2 cellular contexts compared by ENCODE assay signal in the genomic region with DNA sequence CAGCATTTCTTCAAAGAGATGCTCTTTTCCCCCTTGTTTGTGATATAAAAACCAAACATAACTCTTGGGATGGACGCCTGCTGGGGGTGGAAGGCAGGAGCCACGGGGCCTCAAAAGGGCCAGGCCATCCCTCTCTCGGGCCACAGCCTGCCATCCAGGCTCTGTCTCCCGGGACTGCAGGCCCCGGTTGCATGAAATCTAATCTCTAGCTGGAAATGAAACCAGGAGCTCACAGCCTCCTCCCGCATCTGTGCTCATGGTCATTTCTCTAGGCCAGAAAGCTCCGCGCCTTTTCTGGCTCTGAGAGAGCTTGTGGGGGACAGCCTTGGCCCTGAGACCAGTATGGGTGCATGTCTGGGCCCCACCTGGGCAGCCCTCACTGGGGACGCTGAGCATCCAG.
TF ChIP-seq lines count a peak whose summit lies in the region.

No MANE protein-coding gene starts in this region.

TF ChIP-seq in HepG2, 621 proteins besides CTCF, POLR2A, EP300 and RAD21:
- no peak for TF ChIP-seq PHF20 (CRISPR knock-in tag; IDR thresholded peaks at IDR 0.05)
- TF ChIP-seq, protein P1, sequence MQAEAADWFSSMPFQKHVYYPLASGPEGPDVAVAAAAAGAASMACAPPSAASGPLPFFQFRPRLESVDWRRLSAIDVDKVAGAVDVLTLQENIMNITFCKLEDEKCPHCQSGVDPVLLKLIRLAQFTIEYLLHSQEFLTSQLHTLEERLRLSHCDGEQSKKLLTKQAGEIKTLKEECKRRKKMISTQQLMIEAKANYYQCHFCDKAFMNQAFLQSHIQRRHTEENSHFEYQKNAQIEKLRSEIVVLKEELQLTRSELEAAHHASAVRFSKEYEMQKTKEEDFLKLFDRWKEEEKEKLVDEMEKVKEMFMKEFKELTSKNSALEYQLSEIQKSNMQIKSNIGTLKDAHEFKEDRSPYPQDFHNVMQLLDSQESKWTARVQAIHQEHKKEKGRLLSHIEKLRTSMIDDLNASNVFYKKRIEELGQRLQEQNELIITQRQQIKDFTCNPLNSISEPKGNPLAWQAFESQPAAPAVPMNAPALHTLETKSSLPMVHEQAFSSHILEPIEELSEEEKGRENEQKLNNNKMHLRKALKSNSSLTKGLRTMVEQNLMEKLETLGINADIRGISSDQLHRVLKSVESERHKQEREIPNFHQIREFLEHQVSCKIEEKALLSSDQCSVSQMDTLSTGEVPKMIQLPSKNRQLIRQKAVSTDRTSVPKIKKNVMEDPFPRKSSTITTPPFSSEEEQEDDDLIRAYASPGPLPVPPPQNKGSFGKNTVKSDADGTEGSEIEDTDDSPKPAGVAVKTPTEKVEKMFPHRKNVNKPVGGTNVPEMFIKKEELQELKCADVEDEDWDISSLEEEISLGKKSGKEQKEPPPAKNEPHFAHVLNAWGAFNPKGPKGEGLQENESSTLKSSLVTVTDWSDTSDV (CRISPR knock-in tag; IDR thresholded peaks at IDR 0.05), result no peak
- no peak for TF ChIP-seq TCF12 (IDR thresholded peaks at IDR 0.05)
- no peak for TF ChIP-seq TCF12 (CRISPR knock-in tag; IDR thresholded peaks at IDR 0.05)
- TF ChIP-seq, protein P2, sequence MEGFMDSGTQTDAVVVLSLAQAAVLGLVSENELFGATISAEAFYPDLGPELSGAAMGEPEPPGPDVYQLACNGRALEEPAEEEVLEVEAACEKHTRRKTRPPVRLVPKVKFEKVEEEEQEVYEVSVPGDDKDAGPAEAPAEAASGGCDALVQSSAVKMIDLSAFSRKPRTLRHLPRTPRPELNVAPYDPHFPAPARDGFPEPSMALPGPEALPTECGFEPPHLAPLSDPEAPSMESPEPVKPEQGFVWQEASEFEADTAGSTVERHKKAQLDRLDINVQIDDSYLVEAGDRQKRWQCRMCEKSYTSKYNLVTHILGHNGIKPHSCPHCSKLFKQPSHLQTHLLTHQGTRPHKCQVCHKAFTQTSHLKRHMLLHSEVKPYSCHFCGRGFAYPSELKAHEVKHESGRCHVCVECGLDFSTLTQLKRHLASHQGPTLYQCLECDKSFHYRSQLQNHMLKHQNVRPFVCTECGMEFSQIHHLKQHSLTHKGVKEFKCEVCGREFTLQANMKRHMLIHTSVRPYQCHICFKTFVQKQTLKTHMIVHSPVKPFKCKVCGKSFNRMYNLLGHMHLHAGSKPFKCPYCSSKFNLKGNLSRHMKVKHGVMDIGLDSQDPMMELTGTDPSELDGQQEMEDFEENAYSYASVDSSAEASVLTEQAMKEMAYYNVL (CRISPR knock-in tag; IDR thresholded peaks at IDR 0.05; ENCODE audit: borderline replicate concordance), result no peak
- TF ChIP-seq ZNF768 (CRISPR knock-in tag; IDR thresholded peaks at IDR 0.05), result peak; percentile 1; the same call in 1 of the 2 replicates
TF ChIP-seq in HepG2: peak in this region for 1.

TF ChIP-seq in WTC11, 78 proteins besides CTCF, POLR2A, EP300 and RAD21:
- no peak for TF ChIP-seq CREM (CRISPR knock-in tag; IDR thresholded peaks at IDR 0.05)
- TF ChIP-seq, protein P3, sequence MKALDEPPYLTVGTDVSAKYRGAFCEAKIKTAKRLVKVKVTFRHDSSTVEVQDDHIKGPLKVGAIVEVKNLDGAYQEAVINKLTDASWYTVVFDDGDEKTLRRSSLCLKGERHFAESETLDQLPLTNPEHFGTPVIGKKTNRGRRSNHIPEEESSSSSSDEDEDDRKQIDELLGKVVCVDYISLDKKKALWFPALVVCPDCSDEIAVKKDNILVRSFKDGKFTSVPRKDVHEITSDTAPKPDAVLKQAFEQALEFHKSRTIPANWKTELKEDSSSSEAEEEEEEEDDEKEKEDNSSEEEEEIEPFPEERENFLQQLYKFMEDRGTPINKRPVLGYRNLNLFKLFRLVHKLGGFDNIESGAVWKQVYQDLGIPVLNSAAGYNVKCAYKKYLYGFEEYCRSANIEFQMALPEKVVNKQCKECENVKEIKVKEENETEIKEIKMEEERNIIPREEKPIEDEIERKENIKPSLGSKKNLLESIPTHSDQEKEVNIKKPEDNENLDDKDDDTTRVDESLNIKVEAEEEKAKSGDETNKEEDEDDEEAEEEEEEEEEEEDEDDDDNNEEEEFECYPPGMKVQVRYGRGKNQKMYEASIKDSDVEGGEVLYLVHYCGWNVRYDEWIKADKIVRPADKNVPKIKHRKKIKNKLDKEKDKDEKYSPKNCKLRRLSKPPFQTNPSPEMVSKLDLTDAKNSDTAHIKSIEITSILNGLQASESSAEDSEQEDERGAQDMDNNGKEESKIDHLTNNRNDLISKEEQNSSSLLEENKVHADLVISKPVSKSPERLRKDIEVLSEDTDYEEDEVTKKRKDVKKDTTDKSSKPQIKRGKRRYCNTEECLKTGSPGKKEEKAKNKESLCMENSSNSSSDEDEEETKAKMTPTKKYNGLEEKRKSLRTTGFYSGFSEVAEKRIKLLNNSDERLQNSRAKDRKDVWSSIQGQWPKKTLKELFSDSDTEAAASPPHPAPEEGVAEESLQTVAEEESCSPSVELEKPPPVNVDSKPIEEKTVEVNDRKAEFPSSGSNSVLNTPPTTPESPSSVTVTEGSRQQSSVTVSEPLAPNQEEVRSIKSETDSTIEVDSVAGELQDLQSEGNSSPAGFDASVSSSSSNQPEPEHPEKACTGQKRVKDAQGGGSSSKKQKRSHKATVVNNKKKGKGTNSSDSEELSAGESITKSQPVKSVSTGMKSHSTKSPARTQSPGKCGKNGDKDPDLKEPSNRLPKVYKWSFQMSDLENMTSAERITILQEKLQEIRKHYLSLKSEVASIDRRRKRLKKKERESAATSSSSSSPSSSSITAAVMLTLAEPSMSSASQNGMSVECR (CRISPR knock-in tag; IDR thresholded peaks at IDR 0.05; ENCODE audit: borderline replicate concordance), result no peak
- TF ChIP-seq RORB (CRISPR knock-in tag; IDR thresholded peaks at IDR 0.05), result no peak
- TF ChIP-seq, protein P4, sequence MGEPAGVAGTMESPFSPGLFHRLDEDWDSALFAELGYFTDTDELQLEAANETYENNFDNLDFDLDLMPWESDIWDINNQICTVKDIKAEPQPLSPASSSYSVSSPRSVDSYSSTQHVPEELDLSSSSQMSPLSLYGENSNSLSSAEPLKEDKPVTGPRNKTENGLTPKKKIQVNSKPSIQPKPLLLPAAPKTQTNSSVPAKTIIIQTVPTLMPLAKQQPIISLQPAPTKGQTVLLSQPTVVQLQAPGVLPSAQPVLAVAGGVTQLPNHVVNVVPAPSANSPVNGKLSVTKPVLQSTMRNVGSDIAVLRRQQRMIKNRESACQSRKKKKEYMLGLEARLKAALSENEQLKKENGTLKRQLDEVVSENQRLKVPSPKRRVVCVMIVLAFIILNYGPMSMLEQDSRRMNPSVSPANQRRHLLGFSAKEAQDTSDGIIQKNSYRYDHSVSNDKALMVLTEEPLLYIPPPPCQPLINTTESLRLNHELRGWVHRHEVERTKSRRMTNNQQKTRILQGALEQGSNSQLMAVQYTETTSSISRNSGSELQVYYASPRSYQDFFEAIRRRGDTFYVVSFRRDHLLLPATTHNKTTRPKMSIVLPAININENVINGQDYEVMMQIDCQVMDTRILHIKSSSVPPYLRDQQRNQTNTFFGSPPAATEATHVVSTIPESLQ (CRISPR knock-in tag; IDR thresholded peaks at IDR 0.05), result no peak
- TF ChIP-seq ZNF232 (CRISPR knock-in tag; IDR thresholded peaks at IDR 0.05), result no peak
- TF ChIP-seq, protein P5, sequence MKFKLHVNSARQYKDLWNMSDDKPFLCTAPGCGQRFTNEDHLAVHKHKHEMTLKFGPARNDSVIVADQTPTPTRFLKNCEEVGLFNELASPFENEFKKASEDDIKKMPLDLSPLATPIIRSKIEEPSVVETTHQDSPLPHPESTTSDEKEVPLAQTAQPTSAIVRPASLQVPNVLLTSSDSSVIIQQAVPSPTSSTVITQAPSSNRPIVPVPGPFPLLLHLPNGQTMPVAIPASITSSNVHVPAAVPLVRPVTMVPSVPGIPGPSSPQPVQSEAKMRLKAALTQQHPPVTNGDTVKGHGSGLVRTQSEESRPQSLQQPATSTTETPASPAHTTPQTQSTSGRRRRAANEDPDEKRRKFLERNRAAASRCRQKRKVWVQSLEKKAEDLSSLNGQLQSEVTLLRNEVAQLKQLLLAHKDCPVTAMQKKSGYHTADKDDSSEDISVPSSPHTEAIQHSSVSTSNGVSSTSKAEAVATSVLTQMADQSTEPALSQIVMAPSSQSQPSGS (CRISPR knock-in tag; IDR thresholded peaks at IDR 0.05; ENCODE audit: borderline replicate concordance, low read depth), result no peak
- TF ChIP-seq ZNF263 (CRISPR knock-in tag; IDR thresholded peaks at IDR 0.05; ENCODE audit: low read depth), result no peak
- no peak for TF ChIP-seq RELA (CRISPR knock-in tag; IDR thresholded peaks at IDR 0.05; ENCODE audit: borderline replicate concordance)
- TF ChIP-seq, protein P6, sequence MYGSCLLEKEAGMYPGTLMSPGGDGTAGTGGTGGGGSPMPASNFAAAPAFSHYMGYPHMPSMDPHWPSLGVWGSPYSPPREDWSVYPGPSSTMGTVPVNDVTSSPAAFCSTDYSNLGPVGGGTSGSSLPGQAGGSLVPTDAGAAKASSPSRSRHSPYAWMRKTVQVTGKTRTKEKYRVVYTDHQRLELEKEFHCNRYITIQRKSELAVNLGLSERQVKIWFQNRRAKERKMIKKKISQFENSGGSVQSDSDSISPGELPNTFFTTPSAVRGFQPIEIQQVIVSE (CRISPR knock-in tag; IDR thresholded peaks at IDR 0.05; ENCODE audit: borderline replicate concordance), result no peak
- TF ChIP-seq, protein P7, sequence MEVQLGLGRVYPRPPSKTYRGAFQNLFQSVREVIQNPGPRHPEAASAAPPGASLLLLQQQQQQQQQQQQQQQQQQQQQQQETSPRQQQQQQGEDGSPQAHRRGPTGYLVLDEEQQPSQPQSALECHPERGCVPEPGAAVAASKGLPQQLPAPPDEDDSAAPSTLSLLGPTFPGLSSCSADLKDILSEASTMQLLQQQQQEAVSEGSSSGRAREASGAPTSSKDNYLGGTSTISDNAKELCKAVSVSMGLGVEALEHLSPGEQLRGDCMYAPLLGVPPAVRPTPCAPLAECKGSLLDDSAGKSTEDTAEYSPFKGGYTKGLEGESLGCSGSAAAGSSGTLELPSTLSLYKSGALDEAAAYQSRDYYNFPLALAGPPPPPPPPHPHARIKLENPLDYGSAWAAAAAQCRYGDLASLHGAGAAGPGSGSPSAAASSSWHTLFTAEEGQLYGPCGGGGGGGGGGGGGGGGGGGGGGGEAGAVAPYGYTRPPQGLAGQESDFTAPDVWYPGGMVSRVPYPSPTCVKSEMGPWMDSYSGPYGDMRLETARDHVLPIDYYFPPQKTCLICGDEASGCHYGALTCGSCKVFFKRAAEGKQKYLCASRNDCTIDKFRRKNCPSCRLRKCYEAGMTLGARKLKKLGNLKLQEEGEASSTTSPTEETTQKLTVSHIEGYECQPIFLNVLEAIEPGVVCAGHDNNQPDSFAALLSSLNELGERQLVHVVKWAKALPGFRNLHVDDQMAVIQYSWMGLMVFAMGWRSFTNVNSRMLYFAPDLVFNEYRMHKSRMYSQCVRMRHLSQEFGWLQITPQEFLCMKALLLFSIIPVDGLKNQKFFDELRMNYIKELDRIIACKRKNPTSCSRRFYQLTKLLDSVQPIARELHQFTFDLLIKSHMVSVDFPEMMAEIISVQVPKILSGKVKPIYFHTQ (CRISPR knock-in tag; IDR thresholded peaks at IDR 0.05), result no peak
- TF ChIP-seq TCF7 (CRISPR knock-in tag; IDR thresholded peaks at IDR 0.05; ENCODE audit: low read depth), result no peak
- TF ChIP-seq GRHL2 (CRISPR knock-in tag; IDR thresholded peaks at IDR 0.05; ENCODE audit: insufficient replicate concordance, severe bottlenecking), result no peak
- TF ChIP-seq FOXP1 (CRISPR knock-in tag; IDR thresholded peaks at IDR 0.05; ENCODE audit: borderline replicate concordance), result no peak
